ENCODE assay signal across 25 cellular contexts in the genomic region with DNA sequence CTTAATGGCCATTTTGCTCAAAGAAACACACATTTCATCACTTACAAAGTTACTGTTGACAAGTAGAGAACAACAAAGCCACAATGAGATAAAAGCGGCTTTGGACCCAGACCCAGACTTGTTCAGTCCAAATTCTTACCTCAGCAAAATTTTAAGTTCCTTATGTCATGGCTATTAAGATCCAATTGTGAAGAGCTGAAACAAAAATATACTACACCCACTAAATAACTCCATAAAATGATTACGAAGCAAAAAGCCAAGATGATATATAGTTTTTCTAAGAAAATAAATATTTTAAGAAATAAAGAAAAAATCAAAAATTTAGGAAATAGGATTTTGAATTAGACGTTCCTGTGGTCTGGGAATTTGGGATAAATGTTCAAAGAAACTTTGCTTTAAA.
"Had no signal": no experiment of that assay in that cellular context is flagged by ENCODE, and none has a peak within 500 bp of the region (broad histone marks: within the 10 kb centered on the region; RNA-seq: fewer than 3 reads in every experiment).

No MANE protein-coding gene starts in this region.

- DNase-seq: hippocampal formation; kidney; left colon; left lung; lower lobe of right lung; mammary epithelial cell; mesenchymal stem cell; naive thymus-derived CD8-positive, alpha-beta T cell; occipital lobe; stimulated activated CD4-positive, alpha-beta T cell treated with anti-CD3 and anti-CD28 coated beads, Interleukin-12 subunit alpha, Interleukin-12 subunit beta, amount 100 ng/mL, for 4 hours; stimulated activated CD4-positive, alpha-beta T cell treated with anti-CD3 and anti-CD28 coated beads, Interleukin-15, amount 100 ng/mL, for 24 hours; stimulated activated CD4-positive, alpha-beta T cell treated with anti-CD3 and anti-CD28 coated beads, Interleukin-2, amount 100 ng/mL, for 24 hours; stimulated activated CD4-positive, alpha-beta T cell treated with anti-CD3 and anti-CD28 coated beads, Interleukin-4, amount 100 ng/mL, for 1 hour; stimulated activated naive B cell treated with anti-CD40 and anti-IgM and Interleukin-4, amounts not matched to agents 10 μg/mL and 1 μg/mL and 100 μg/mL, for 72 hours; stimulated activated naive CD8-positive, alpha-beta T cell treated with anti-CD3 and anti-CD28 coated beads, Interleukin-15, Interleukin-2, amounts not matched to agents 100 U/mL and 50 U/mL, for 24 hours; stomach; testis; thyroid gland; transverse colon; upper lobe of left lung had no signal

- H3K9me3 ChIP-seq: left lung, neutrophil, testis, thyroid gland, transverse colon, upper lobe of left lung, vagina had no signal

- FAIRE-seq: kidney had no signal

- H3K36me3 ChIP-seq: left lung, lower lobe of right lung, neutrophil, right atrium auricular region, stomach, thyroid gland, transverse colon, upper lobe of left lung, vagina had no signal

- H3K4me1 ChIP-seq: left lung, lower lobe of right lung, parathyroid adenoma, right atrium auricular region, stomach, testis, thyroid gland, transverse colon, upper lobe of left lung, vagina had no signal

- H3K27ac ChIP-seq: left lung, lower lobe of right lung, neutrophil, parathyroid adenoma, right atrium auricular region, skin epidermis, stomach, testis, thyroid gland, transverse colon, upper lobe of left lung, vagina had no signal

- H3K27me3 ChIP-seq: left lung, neutrophil, right atrium auricular region, stomach, testis, thyroid gland, transverse colon, upper lobe of left lung, vagina had no signal

- H3K4me3 ChIP-seq: left lung, lower lobe of right lung, right atrium auricular region, skin epidermis, stomach, testis, thyroid gland, transverse colon, upper lobe of left lung, vagina had no signal
